In genomic region chr19:6516659-6517291, GRCh38 we compare ENCODE assay signal across 8 cellular contexts. TPM values are rescaled to one million over a fixed set of nuclear protein-coding genes. Genes with fewer than 3 reads are reported as not detected.
DNase-seq lines count a peak whose midpoint lies in the region; ATAC-seq and TF ChIP-seq lines count a peak whose summit lies in the region.

No MANE protein-coding gene starts in this region.

- no peaks in the 10 kb centered on the region for H3K27me3 ChIP-seq in kidney epithelial cell (ENCODE audit: control insufficient read depth, insufficient read depth, low read length)

- H3K4me3 ChIP-seq in GM12865 (ENCODE audit: low read depth, low read length) (peak overlapping the region; percentile 69), kidney epithelial cell (ENCODE audit: low read depth, low read length) (peak overlapping the region; percentile 67)

- TF ChIP-seq CTCF in GM12865 (IDR thresholded peaks at IDR 0.05; ENCODE audit: insufficient read depth, low read depth, low read length, missing control alignments), result peak; percentile 97
- peak; percentile 96 for TF ChIP-seq CTCF in kidney epithelial cell (IDR thresholded peaks at IDR 0.05; ENCODE audit: insufficient read depth, low read length, poor library complexity, severe bottlenecking)

- DNase-seq in GM12865 (ENCODE audit: low read depth) (peak; percentile 95), NCI-H226 (peak; percentile 80), cerebellar cortex (ENCODE audit: low spot score) (peak; percentile 92), kidney epithelial cell (ENCODE audit: low read depth) (peak; percentile 41)
- DNase-seq in activated CD4-positive, CD25-positive, alpha-beta regulatory T cell treated with anti-CD3 and anti-CD28 coated beads, Interleukin-2, amount 50 U/mL, for 72 hours, result peak; percentile 95
- peak; percentile 95 for DNase-seq in stimulated activated CD4-positive, alpha-beta T cell treated with anti-CD3 and anti-CD28 coated beads, Interleukin-12 subunit alpha, Interleukin-12 subunit beta, amount 100 ng/mL, for 4 hours

- ATAC-seq in HG02885 (IDR thresholded peaks at IDR 0.05; ENCODE audit: poor library complexity, unreplicated experiment) (peak; percentile 55), HG03442 (IDR thresholded peaks at IDR 0.05; ENCODE audit: unreplicated experiment) (no peak)

- H3K36me3 ChIP-seq in kidney epithelial cell (ENCODE audit: control insufficient read depth, insufficient read depth, low read length), result no peaks in the 10 kb centered on the region

RNA-seq across cellular contexts. Expression of gene TNFSF9, which starts 14.1 kb away (rescaled TPM):
- total RNA-seq in kidney epithelial cell, result 8.9 and 12.3 TPM in 2 replicates

RNA-seq across cellular contexts. Expression of gene TUBB4A, which starts 14.7 kb away (rescaled TPM):
- total RNA-seq in kidney epithelial cell, result 1.3 and 4.0 TPM in 2 replicates

RNA-seq across cellular contexts. Expression of gene DENND1C, which starts 35.2 kb away (rescaled TPM):
- 1.6 and 4.6 TPM in 2 replicates for total RNA-seq in kidney epithelial cell

RNA-seq across cellular contexts. Expression of gene CRB3, which starts 52.7 kb away (rescaled TPM):
- total RNA-seq in kidney epithelial cell, result 84.5 and 87.8 TPM in 2 replicates

RNA-seq across cellular contexts. Expression of gene SLC25A23, which starts 57.2 kb away (rescaled TPM):
- total RNA-seq in kidney epithelial cell, result 68.6 and 87.7 TPM in 2 replicates

Comparison
In these comparisons a context has a peak if more than half of its experiments do, and no peak if none do; other contexts are left out.
1. DNase-seq: peak in every context shown above with its lines; median percentile 95 in GM12865; 95 in activated CD4-positive, CD25-positive, alpha-beta regulatory T cell treated with anti-CD3 and anti-CD28 coated beads, Interleukin-2, amount 50 U/mL, for 72 hours; 95 in stimulated activated CD4-positive, alpha-beta T cell treated with anti-CD3 and anti-CD28 coated beads, Interleukin-12 subunit alpha, Interleukin-12 subunit beta, amount 100 ng/mL, for 4 hours; 92 in cerebellar cortex; 80 in NCI-H226; 41 in kidney epithelial cell.